In the genomic region with DNA sequence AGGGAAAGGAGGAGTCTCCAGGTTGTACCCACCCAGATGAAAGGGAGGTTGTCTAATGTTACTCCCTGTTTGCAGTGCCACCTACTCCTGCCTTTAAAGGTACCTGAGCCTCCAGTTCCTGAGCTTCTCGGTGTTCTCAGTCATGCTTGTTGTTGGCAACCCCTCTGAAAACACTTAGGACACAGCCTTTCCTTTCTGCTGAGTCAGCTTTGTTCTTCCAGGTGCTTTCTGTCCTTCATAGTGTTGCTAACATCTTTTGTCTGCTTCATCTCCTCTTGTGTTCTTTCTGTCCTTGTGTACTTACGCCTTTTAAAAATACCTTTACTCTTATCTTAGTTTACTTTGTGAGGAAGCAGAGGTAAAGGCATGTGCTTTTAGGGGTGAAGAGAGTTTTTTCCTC, we compare ENCODE assay signal across 19 cellular contexts.
A peak's percentile ranks its signal among the peaks of the same experiment; 100 is the strongest.
DNase-seq lines count a peak whose midpoint lies in the region; ATAC-seq and TF ChIP-seq lines count a peak whose summit lies in the region.
"Had no signal": no experiment of that assay in that cellular context is flagged by ENCODE, and none has a peak within 500 bp of the region (broad histone marks: within the 10 kb centered on the region; RNA-seq: fewer than 3 reads in every experiment).

No MANE protein-coding gene starts in this region.

- H3K27ac Mint-ChIP-seq in H9, result no peak overlapping the region
- H3K27ac Mint-ChIP-seq: immature natural killer cell; stimulated activated naive B cell treated with anti-CD40 and anti-IgM and Interleukin-4, amounts not matched to agents 10 μg/mL and 1 μg/mL and 100 μg/mL, for 72 hours had no signal

- no peak overlapping the region for H4K91ac ChIP-seq in H9 (ENCODE audit: insufficient read length, low read depth, low read length)

- H2AK5ac ChIP-seq in H9 (ENCODE audit: insufficient read length, low read length), result no peak overlapping the region

- no peaks in the 10 kb centered on the region for H3K36me3 ChIP-seq in DND-41 (ENCODE audit: insufficient read depth, low read length)
- no peaks in the 10 kb centered on the region for H3K36me3 ChIP-seq in SJSA1
- no peaks in the 10 kb centered on the region for H3K36me3 ChIP-seq in upper lobe of right lung
- H3K36me3 ChIP-seq: adrenal gland had no signal

- H3K79me1 ChIP-seq in H9 (ENCODE audit: insufficient read depth, low read depth, low read length, poor library complexity, severe bottlenecking), result no peaks in the 10 kb centered on the region

- H3K27me3 ChIP-seq in DND-41 (ENCODE audit: insufficient read depth, low read length, poor library complexity), result no peaks in the 10 kb centered on the region
- no peaks in the 10 kb centered on the region; the same call in 1 of the 2 replicates for H3K27me3 ChIP-seq in H9 (ENCODE audit: insufficient read depth, low read length)
- H3K27me3 ChIP-seq in SJSA1 (replicated peaks), result no peaks in the 10 kb centered on the region
- no peaks in the 10 kb centered on the region for H3K27me3 ChIP-seq in upper lobe of right lung
- H3K27me3 ChIP-seq: adrenal gland had no signal

- H3K4me3 ChIP-seq in DND-41 (ENCODE audit: low read depth in 1 of 2, low read length in 2 of 2) (no peak overlapping the region), SJSA1 (no peak overlapping the region), upper lobe of right lung (no peak overlapping the region)
- H3K4me3 ChIP-seq: adrenal gland had no signal

- peak overlapping the region; percentile 68 for H3K27ac ChIP-seq in DND-41 (ENCODE audit: low read length)
- H3K27ac ChIP-seq in H9 (ENCODE audit: insufficient read length, low read depth, low read length), result no peak overlapping the region
- H3K27ac ChIP-seq in SJSA1, result peak overlapping the region; percentile 98
- no peak overlapping the region for H3K27ac ChIP-seq in upper lobe of right lung
- H3K27ac ChIP-seq: adrenal gland, VCaP had no signal

- H3K4me2 ChIP-seq in DND-41 (ENCODE audit: insufficient read depth, low read length) (peak overlapping the region; percentile 28; the same call in 1 of the 2 replicates), H9 (ENCODE audit: insufficient read depth, insufficient read length, low read length) (no peak overlapping the region)

- ATAC-seq in DND-41 (ENCODE audit: insufficient read depth, low read depth) (peak; percentile 40; the same call in 2 of the 3 replicates), upper lobe of right lung (no peak), HG02588 (IDR thresholded peaks at IDR 0.05; ENCODE audit: unreplicated experiment) (no peak)
- ATAC-seq: Right ventricle myocardium inferior; stimulated activated naive B cell treated with anti-CD40 and anti-IgM and Interleukin-4, amounts not matched to agents 10 μg/mL and 1 μg/mL and 100 μg/mL, for 72 hours had no signal

- H2BK15ac ChIP-seq in H9 (ENCODE audit: low read depth, low read length), result no peak overlapping the region

- H2BK5ac ChIP-seq in H9 (ENCODE audit: insufficient read length, low read length), result no peak overlapping the region

- no peak overlapping the region for H3K56ac ChIP-seq in H9 (ENCODE audit: insufficient read length, low read depth, low read length)

- no peak overlapping the region for H3K4ac ChIP-seq in H9 (ENCODE audit: low read depth, low read length)

- H3K23me2 ChIP-seq in H9 (ENCODE audit: insufficient read length, low read depth, low read length, poor library complexity, severe bottlenecking), result no peaks in the 10 kb centered on the region

- no peaks in the 10 kb centered on the region for H3K9me3 Mint-ChIP-seq in H9

- peak overlapping the region; percentile 17; the same call in 1 of the 2 replicates for H3K9ac ChIP-seq in DND-41 (ENCODE audit: low read depth, low read length)
- no peak overlapping the region for H3K9ac ChIP-seq in H9 (ENCODE audit: extremely low read depth, insufficient read length, low read length)

- no peaks in the 10 kb centered on the region for H3K27me3 Mint-ChIP-seq in H9 (ENCODE audit: low read depth)

- TF ChIP-seq CTCF in DND-41 (IDR thresholded peaks at IDR 0.05; ENCODE audit: borderline replicate concordance, extremely low read depth, low read length, poor library complexity, severe bottlenecking), result no peak
- TF ChIP-seq CTCF in H9 (conservative IDR thresholded peaks at IDR 0.05), result no peak
- TF ChIP-seq CTCF in upper lobe of right lung (IDR thresholded peaks at IDR 0.05), result no peak

- H3K36me3 Mint-ChIP-seq in H9 (ENCODE audit: insufficient read depth in 1 of 3, low read depth in 3 of 3), result no peaks in the 10 kb centered on the region
- H3K36me3 Mint-ChIP-seq: immature natural killer cell; stimulated activated naive B cell treated with anti-CD40 and anti-IgM and Interleukin-4, amounts not matched to agents 10 μg/mL and 1 μg/mL and 100 μg/mL, for 72 hours had no signal

- H3K18ac ChIP-seq in H9 (ENCODE audit: insufficient read length, low read depth, low read length), result no peak overlapping the region

- H4K20me1 ChIP-seq in DND-41 (ENCODE audit: insufficient read depth, low read length), result no peaks in the 10 kb centered on the region
- no peaks in the 10 kb centered on the region for H4K20me1 ChIP-seq in H9 (ENCODE audit: control insufficient read depth, insufficient read depth, insufficient read length)

- H3T11ph ChIP-seq in H9 (ENCODE audit: low read length), result no peak overlapping the region

- H2BK12ac ChIP-seq in H9 (ENCODE audit: insufficient read length, low read depth, low read length), result no peak overlapping the region

- no peak overlapping the region for H3K23ac ChIP-seq in H9 (ENCODE audit: insufficient read length, low read depth, low read length)

- peaks cover 6 to 11% of the 10 kb centered on the region in 2 experiments for H3K4me1 Mint-ChIP-seq in H9
- H3K4me1 Mint-ChIP-seq: immature natural killer cell; stimulated activated naive B cell treated with anti-CD40 and anti-IgM and Interleukin-4, amounts not matched to agents 10 μg/mL and 1 μg/mL and 100 μg/mL, for 72 hours had no signal

- no peak overlapping the region for H4K8ac ChIP-seq in H9 (replicated peaks; ENCODE audit: insufficient read length, low read depth, low read length)

- intact Hi-C loops in upper lobe of right lung (cut with DNase I), result no loop called here

- WGBS in H9 (ENCODE audit: extremely low coverage, insufficient read length, low lambda C conversion rate), result no CpG with 5 or more reads among the region's 2 CpGs

- H3K4me1 ChIP-seq in DND-41 (ENCODE audit: insufficient read depth, low read length), result peaks cover 22% of the 10 kb centered on the region
- no peaks in the 10 kb centered on the region; the same call in 1 of the 2 replicates for H3K4me1 ChIP-seq in H9 (ENCODE audit: insufficient read depth, low read length)
- peaks cover 45% of the 10 kb centered on the region for H3K4me1 ChIP-seq in SJSA1 (replicated peaks)
- no peaks in the 10 kb centered on the region for H3K4me1 ChIP-seq in upper lobe of right lung
- H3K4me1 ChIP-seq: adrenal gland had no signal

- no peak overlapping the region for H3K4me3 Mint-ChIP-seq in H9
- H3K4me3 Mint-ChIP-seq: immature natural killer cell; stimulated activated naive B cell treated with anti-CD40 and anti-IgM and Interleukin-4, amounts not matched to agents 10 μg/mL and 1 μg/mL and 100 μg/mL, for 72 hours had no signal

- no peak overlapping the region for H4K5ac ChIP-seq in H9 (ENCODE audit: insufficient read length, low read depth, low read length)

- H2BK120ac ChIP-seq in H9 (ENCODE audit: low read depth, low read length, poor library complexity, severe bottlenecking), result no peak overlapping the region

- no peak for DNase-seq in DND-41
- DNase-seq in H9, result peak; percentile 32
- DNase-seq in SJSA1 (ENCODE audit: low read depth in 1 of 2, low spot score in 2 of 2), result no peak
- peak; percentile 29 for DNase-seq in kidney tubule cell (ENCODE audit: low spot score)
- DNase-seq in NCI-H146 treated with DMSO at 0.1 percent for 48 hours (lab: John Stamatoyannopoulos, UW; ENCODE audit: unreplicated experiment), result no peak
- DNase-seq in anterior cingulate cortex (lab: John Stamatoyannopoulos, UW), result no peak
- DNase-seq in upper lobe of right lung, result no peak
- DNase-seq: activated gamma-delta T cell; adrenal gland; caudate nucleus; effector CD8-positive, alpha-beta T cell; head of caudate nucleus; immature natural killer cell; NCI-H187; stimulated activated naive B cell treated with anti-CD40 and anti-IgM and Interleukin-4, amounts not matched to agents 10 μg/mL and 1 μg/mL and 100 μg/mL, for 72 hours; T-helper 1 cell had no signal

- no peak overlapping the region for H2BK20ac ChIP-seq in H9 (ENCODE audit: low read depth, low read length, poor library complexity, severe bottlenecking)

- H3K79me2 ChIP-seq in DND-41 (ENCODE audit: insufficient read depth, low read length) (no peaks in the 10 kb centered on the region), H9 (ENCODE audit: insufficient read depth, low read length) (no peaks in the 10 kb centered on the region)

- H3K9me3 ChIP-seq in DND-41 (ENCODE audit: insufficient read depth, low read length, severe bottlenecking), result peaks cover 2% of the 10 kb centered on the region
- H3K9me3 ChIP-seq in H9 (ENCODE audit: control insufficient read depth, low read depth, low read length), result no peaks in the 10 kb centered on the region
- H3K9me3 ChIP-seq in SJSA1 (replicated peaks), result no peaks in the 10 kb centered on the region
- no peaks in the 10 kb centered on the region for H3K9me3 ChIP-seq in upper lobe of right lung
- H3K9me3 ChIP-seq: adrenal gland had no signal

- H2AFZ ChIP-seq in DND-41 (ENCODE audit: low read depth, low read length), result peak overlapping the region; percentile 67
- no peak overlapping the region for H2AFZ ChIP-seq in H9 (ENCODE audit: low read length)

- H3K14ac ChIP-seq in H9 (ENCODE audit: insufficient read depth, low read length), result no peak overlapping the region

Comparison
In these comparisons a context has a peak if more than half of its experiments do, and no peak if none do; other contexts are left out.
1. DNase-seq: peak in H9 (single experiment) and kidney tubule cell (single experiment); none in DND-41 (single experiment), SJSA1 (0 of 2), NCI-H146 treated with DMSO at 0.1 percent for 48 hours (single experiment), anterior cingulate cortex (0 of 58) and upper lobe of right lung (single experiment).
2. H3K27ac ChIP-seq: peak in DND-41 (single experiment) and SJSA1 (single experiment); none in H9 (single experiment) and upper lobe of right lung (single experiment).